ENCODE assay signal across 10 cellular contexts in the genomic region with DNA sequence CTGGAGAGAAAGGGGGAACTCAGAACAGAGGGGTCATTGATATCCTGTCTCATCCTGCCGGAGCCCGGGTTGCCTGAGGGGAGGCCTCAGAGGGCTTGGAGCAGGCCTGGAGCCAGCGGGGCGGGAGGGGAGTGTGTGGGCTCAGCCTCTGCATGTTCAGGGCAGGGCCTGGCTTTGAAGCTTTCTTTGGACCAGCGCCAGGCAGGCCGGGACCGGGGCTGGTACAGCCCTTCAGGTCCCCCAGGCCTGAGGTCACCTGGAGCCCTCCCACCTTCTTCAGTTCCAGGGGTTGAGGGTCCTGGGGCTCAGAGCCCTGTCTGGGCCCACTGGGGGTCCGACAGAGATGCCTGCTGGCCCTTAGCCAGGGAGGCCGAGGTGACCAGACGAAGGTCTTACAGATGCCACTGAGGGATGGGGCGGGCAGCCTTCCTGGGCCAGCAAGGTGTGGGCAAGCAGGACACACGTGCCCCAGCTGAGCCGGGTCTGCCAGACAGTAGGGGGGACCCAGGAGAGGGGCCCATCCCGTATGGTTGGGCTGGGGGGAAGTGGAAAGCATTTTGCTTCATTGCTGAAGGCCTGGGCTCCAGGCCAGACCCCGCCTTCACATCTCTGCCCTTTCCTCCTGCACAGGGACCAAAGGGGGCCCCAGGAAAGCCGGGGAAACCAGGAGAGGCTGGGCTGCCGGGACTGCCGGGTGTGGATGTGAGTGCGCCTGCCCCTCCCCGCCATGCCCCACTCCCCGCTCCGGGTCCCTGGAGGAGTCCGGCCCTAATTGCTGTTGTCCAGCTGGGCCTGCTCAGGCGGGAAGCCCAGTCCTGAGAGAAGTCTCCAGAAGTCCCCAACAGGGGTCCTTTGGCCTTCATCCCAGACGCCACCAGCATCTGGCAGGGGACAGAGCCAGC. TPM values are rescaled to one million over a fixed set of nuclear protein-coding genes. Genes with fewer than 3 reads are reported as not detected.
A peak's percentile ranks its signal among the peaks of the same experiment; 100 is the strongest.
DNase-seq lines count a peak whose midpoint lies in the region; ATAC-seq and TF ChIP-seq lines count a peak whose summit lies in the region.
"Had no signal": no experiment of that assay in that cellular context is flagged by ENCODE, and none has a peak within 500 bp of the region (broad histone marks: within the 10 kb centered on the region; RNA-seq: fewer than 3 reads in every experiment).

No MANE protein-coding gene starts in this region.

- H3K36me3 ChIP-seq in fibroblast of lung (ENCODE audit: control insufficient read depth, insufficient read depth, low read length) = peaks cover 1% of the 10 kb centered on the region
- peaks cover 0 to 4% (median 3%) of the 10 kb centered on the region in 3 donors for H3K36me3 ChIP-seq in tibial artery

- no peaks in the 10 kb centered on the region for H3K9me3 Mint-ChIP-seq in osteocyte (ENCODE audit: unreplicated experiment)
- H3K9me3 Mint-ChIP-seq: dendritic cell treated with granulocyte-macrophage colony-stimulating factor and Interleukin-4, amounts not matched to agents 40 ng/mL and 50 ng/mL, for 4 days had no signal

- no peak overlapping the region for H3K4me3 Mint-ChIP-seq in osteocyte (ENCODE audit: unreplicated experiment)
- H3K4me3 Mint-ChIP-seq: dendritic cell treated with granulocyte-macrophage colony-stimulating factor and Interleukin-4, amounts not matched to agents 40 ng/mL and 50 ng/mL, for 4 days had no signal

- H3K4me3 ChIP-seq in fibroblast of lung (replicated peaks in 1 of 4; ENCODE audit: control extremely low read depth in 1 of 4, insufficient read depth in 1 of 4, low read depth in 3 of 4, low read length in 4 of 4) (no peak overlapping the region), tibial artery (no peak overlapping the region)

- H2AFZ ChIP-seq in fibroblast of lung (ENCODE audit: low read length) = no peak overlapping the region

- H3K27me3 ChIP-seq in fibroblast of lung (ENCODE audit: control insufficient read depth, insufficient read depth, low read length) (peaks cover 9% of the 10 kb centered on the region), tibial artery (peaks cover 3 to 68% of the 10 kb centered on the region in 2 donors)

- intact Hi-C loops in tibial artery (cut with DNase I; ENCODE audit: low total_unique reads) = no loop called here

- H3K36me3 Mint-ChIP-seq in osteocyte (ENCODE audit: unreplicated experiment) = no peaks in the 10 kb centered on the region

- peaks cover 8% of the 10 kb centered on the region for H3K27me3 Mint-ChIP-seq in osteocyte (ENCODE audit: unreplicated experiment)

- peak overlapping the region; percentile 44 for H3K27ac Mint-ChIP-seq in osteocyte (ENCODE audit: unreplicated experiment)
- H3K27ac Mint-ChIP-seq: dendritic cell treated with granulocyte-macrophage colony-stimulating factor and Interleukin-4, amounts not matched to agents 40 ng/mL and 50 ng/mL, for 4 days had no signal

- H3K9me3 ChIP-seq in fibroblast of lung (ENCODE audit: control insufficient read depth, insufficient read depth, low read depth, low read length) = no peaks in the 10 kb centered on the region
- H3K9me3 ChIP-seq in tibial artery = no peaks in the 10 kb centered on the region
- H3K9me3 ChIP-seq: neutrophil had no signal

- DNase-seq in Daoy (ENCODE audit: low read depth) (peak; percentile 82), RPMI7951 (ENCODE audit: low read depth) (peak; percentile 70), fibroblast of lung (ENCODE audit: low read depth in 2 of 2) (peak in 1 of 2 donors; percentile 70), osteocyte (ENCODE audit: extremely low spot score, unreplicated experiment) (no peak), tibial artery (no peak)
- no peak for DNase-seq in activated T-cell treated with anti-CD3 and anti-CD28 coated beads, Interleukin-2, amount 50 U/mL, for 48 hours

- TF ChIP-seq CTCF in fibroblast of lung (conservative IDR thresholded peaks at IDR 0.05 in 1 of 2, IDR thresholded peaks at IDR 0.05 in 1 of 2; ENCODE audit: low read depth in 1 of 2, low read length in 2 of 2) (no peak), osteocyte (IDR thresholded peaks at IDR 0.05) (no peak), tibial artery (IDR thresholded peaks at IDR 0.05) (no peak)

- peaks cover 42% of the 10 kb centered on the region for H3K4me1 Mint-ChIP-seq in osteocyte (ENCODE audit: unreplicated experiment)

- H3K4me2 ChIP-seq in fibroblast of lung (ENCODE audit: extremely low read depth, insufficient read depth, low read length) = peak overlapping the region; percentile 64

- no peak for ATAC-seq in HG03139 (IDR thresholded peaks at IDR 0.05; ENCODE audit: unreplicated experiment)
- ATAC-seq in GM18498 (IDR thresholded peaks at IDR 0.05; ENCODE audit: unreplicated experiment) = no peak

- H3K9ac ChIP-seq in fibroblast of lung (ENCODE audit: insufficient read depth, low read length) = no peak overlapping the region

- no peaks in the 10 kb centered on the region for H4K20me1 ChIP-seq in fibroblast of lung (ENCODE audit: control insufficient read depth, extremely low read depth, insufficient read depth, low read length)

- H3K4me1 ChIP-seq in fibroblast of lung (ENCODE audit: control insufficient read depth, extremely low read depth, insufficient read depth, low read length) (peaks cover 16% of the 10 kb centered on the region), tibial artery (peaks cover 0 to 61% (median 35%) of the 10 kb centered on the region in 4 donors)

- H3K79me2 ChIP-seq in fibroblast of lung (ENCODE audit: control insufficient read depth, insufficient read depth, low read length) = no peaks in the 10 kb centered on the region

- H3K27ac ChIP-seq in fibroblast of lung (ENCODE audit: insufficient read depth, low read length) (no peak overlapping the region), tibial artery (no peak overlapping the region)
- H3K27ac ChIP-seq: neutrophil had no signal

RNA-seq across cellular contexts. Expression of a gene that starts 2.0 kb away (rescaled TPM):
- 0.97 and 6.1 TPM in 2 replicates for total RNA-seq in Daoy (2014; rRNA removed; shearing (Covaris generic))
- 4.1 and 5.9 TPM in 2 replicates for total RNA-seq in RPMI7951 (2014; rRNA removed; shearing (Covaris generic))
- 0.17 and 1.3 TPM in 2 replicates for total RNA-seq in fibroblast of lung
- polyA plus RNA-seq in fibroblast of lung = 0.17 and 0.59 TPM in 2 replicates
- 0.49 and 1.3 TPM in 2 replicates for polyA plus RNA-seq in fibroblast of lung (2012)
- polyA minus RNA-seq in fibroblast of lung (ENCODE audit: low replicate concordance) = not detected in 2 replicates
- total RNA-seq in osteocyte = 1.7 and 1.8 TPM in 2 replicates

RNA-seq across cellular contexts. Expression of a gene that starts 14.2 kb away (rescaled TPM):
- 44.2 and 55.0 TPM in 2 replicates for total RNA-seq in Daoy (2014; rRNA removed; shearing (Covaris generic))
- total RNA-seq in RPMI7951 (2014; rRNA removed; shearing (Covaris generic)) = 47.6 and 73.5 TPM in 2 replicates
- total RNA-seq in fibroblast of lung (30.8 and 34.0 TPM in 2 replicates), osteocyte (47.2 and 48.9 TPM in 2 replicates)
- polyA plus RNA-seq in fibroblast of lung = 19.7 and 25.9 TPM in 2 replicates
- polyA plus RNA-seq in fibroblast of lung (2012) = 29.3 and 39.7 TPM in 2 replicates
- 7.3 and 8.1 TPM in 2 replicates for polyA minus RNA-seq in fibroblast of lung (ENCODE audit: low replicate concordance)

RNA-seq across cellular contexts. Expression of a gene that starts 22.6 kb away (rescaled TPM):
- total RNA-seq in Daoy (2014; rRNA removed; shearing (Covaris generic)) = 22.4 and 27.1 TPM in 2 replicates
- 44.7 and 58.5 TPM in 2 replicates for total RNA-seq in RPMI7951 (2014; rRNA removed; shearing (Covaris generic))
- total RNA-seq in fibroblast of lung = 18.5 and 20.3 TPM in 2 replicates
- 13.1 and 15.2 TPM in 2 replicates for polyA plus RNA-seq in fibroblast of lung
- 12.6 and 17.4 TPM in 2 replicates for polyA plus RNA-seq in fibroblast of lung (2012)
- 4.7 and 17.0 TPM in 2 replicates for polyA minus RNA-seq in fibroblast of lung (ENCODE audit: low replicate concordance)
- total RNA-seq in osteocyte = 11.2 and 11.4 TPM in 2 replicates

RNA-seq across cellular contexts. Expression of a gene that starts 42.8 kb away (rescaled TPM):
- 11.7 and 12.6 TPM in 2 replicates for total RNA-seq in Daoy (2014; rRNA removed; shearing (Covaris generic))
- 13.7 and 16.2 TPM in 2 replicates for total RNA-seq in RPMI7951 (2014; rRNA removed; shearing (Covaris generic))
- total RNA-seq in fibroblast of lung = 13.7 and 15.2 TPM in 2 replicates
- 9.8 and 11.1 TPM in 2 replicates for polyA plus RNA-seq in fibroblast of lung
- 8.3 and 8.9 TPM in 2 replicates for polyA plus RNA-seq in fibroblast of lung (2012)
- polyA minus RNA-seq in fibroblast of lung (ENCODE audit: low replicate concordance) = 0.89 and 0.94 TPM in 2 replicates
- 12.2 and 12.8 TPM in 2 replicates for total RNA-seq in osteocyte

Comparison
In these comparisons a context has a peak if more than half of its experiments do, and no peak if none do; other contexts are left out.
1. DNase-seq: peak in Daoy (single experiment) and RPMI7951 (single experiment); none in osteocyte (single experiment), tibial artery (0 of 2) and activated T-cell treated with anti-CD3 and anti-CD28 coated beads, Interleukin-2, amount 50 U/mL, for 48 hours (0 of 2).